Comparison of ENCODE assay signal across 1 cellular context in the genomic region with DNA sequence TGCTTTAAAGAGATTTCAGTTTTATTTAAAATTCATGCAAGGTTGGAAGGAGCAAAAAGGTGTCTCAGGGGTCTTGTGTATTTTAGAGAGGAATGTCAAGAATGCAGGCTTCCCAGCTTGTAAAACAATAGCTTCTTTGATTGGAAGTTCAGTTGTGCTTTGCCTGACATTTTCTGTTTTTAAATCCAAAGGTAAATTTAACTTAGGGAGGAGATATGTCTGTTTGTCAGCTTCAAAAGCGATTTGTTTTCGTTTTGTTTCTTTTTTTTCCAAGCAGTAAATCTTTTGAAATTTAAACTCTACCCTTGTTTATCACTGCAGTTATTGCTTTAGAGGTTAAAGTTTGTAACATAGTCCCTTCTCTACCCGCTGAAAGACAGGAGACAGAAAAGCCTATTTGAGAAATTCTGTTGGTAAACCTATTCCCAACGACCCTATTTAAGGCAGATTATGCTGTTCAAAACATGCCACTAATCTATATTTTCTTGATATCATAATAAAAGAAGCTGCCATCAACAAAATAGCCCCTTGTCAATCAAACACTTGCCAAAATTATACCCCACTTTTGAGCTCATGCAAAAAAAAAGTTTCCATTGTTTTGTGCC.
TF ChIP-seq lines count a peak whose summit lies in the region.

No MANE protein-coding gene starts in this region.

TF ChIP-seq in HepG2, 621 proteins besides CTCF, POLR2A, EP300 and RAD21 (continued from another document and continues in another):
- TF ChIP-seq, protein P1, sequence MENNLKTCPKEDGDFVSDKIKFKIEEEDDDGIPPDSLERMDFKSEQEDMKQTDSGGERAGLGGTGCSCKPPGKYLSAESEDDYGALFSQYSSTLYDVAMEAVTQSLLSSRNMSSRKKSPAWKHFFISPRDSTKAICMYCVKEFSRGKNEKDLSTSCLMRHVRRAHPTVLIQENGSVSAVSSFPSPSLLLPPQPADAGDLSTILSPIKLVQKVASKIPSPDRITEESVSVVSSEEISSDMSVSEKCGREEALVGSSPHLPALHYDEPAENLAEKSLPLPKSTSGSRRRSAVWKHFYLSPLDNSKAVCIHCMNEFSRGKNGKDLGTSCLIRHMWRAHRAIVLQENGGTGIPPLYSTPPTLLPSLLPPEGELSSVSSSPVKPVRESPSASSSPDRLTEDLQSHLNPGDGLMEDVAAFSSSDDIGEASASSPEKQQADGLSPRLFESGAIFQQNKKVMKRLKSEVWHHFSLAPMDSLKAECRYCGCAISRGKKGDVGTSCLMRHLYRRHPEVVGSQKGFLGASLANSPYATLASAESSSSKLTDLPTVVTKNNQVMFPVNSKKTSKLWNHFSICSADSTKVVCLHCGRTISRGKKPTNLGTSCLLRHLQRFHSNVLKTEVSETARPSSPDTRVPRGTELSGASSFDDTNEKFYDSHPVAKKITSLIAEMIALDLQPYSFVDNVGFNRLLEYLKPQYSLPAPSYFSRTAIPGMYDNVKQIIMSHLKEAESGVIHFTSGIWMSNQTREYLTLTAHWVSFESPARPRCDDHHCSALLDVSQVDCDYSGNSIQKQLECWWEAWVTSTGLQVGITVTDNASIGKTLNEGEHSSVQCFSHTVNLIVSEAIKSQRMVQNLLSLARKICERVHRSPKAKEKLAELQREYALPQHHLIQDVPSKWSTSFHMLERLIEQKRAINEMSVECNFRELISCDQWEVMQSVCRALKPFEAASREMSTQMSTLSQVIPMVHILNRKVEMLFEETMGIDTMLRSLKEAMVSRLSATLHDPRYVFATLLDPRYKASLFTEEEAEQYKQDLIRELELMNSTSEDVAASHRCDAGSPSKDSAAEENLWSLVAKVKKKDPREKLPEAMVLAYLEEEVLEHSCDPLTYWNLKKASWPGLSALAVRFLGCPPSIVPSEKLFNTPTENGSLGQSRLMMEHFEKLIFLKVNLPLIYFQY (CRISPR knock-in tag; IDR thresholded peaks at IDR 0.05; ENCODE audit: borderline replicate concordance), result no peak
- TF ChIP-seq MYC (CRISPR knock-in tag; IDR thresholded peaks at IDR 0.05; ENCODE audit: borderline replicate concordance) (no peak), KAT2B (IDR thresholded peaks at IDR 0.05; ENCODE audit: borderline replicate concordance, low read depth, low read length) (no peak), SNAI1 (CRISPR knock-in tag; IDR thresholded peaks at IDR 0.05; ENCODE audit: borderline replicate concordance) (no peak), BRCA1 (CRISPR knock-in tag; IDR thresholded peaks at IDR 0.05) (no peak), PRPF4 (IDR thresholded peaks at IDR 0.05; ENCODE audit: low read depth, low read length, poor library complexity, severe bottlenecking) (no peak), ZBTB21 (CRISPR knock-in tag; IDR thresholded peaks at IDR 0.05) (no peak), CHD2 (IDR thresholded peaks at IDR 0.05; ENCODE audit: low read depth, low read length) (no peak), ZNF224 (CRISPR knock-in tag; IDR thresholded peaks at IDR 0.05) (no peak), ZNF652 (CRISPR knock-in tag; IDR thresholded peaks at IDR 0.05; ENCODE audit: borderline replicate concordance, low read depth) (peak; percentile 19; the same call in 1 of the 2 replicates), TBX2 (CRISPR knock-in tag; IDR thresholded peaks at IDR 0.05; ENCODE audit: borderline replicate concordance) (peak; percentile 85), SMAD3 (CRISPR knock-in tag; IDR thresholded peaks at IDR 0.05) (peak; percentile 96), HNF4A (CRISPR knock-in tag; IDR thresholded peaks at IDR 0.05) (peak; percentile 93), GMEB2 (CRISPR knock-in tag; IDR thresholded peaks at IDR 0.05; ENCODE audit: low read depth) (peak; percentile 25; the same call in 1 of the 2 replicates), TBL1XR1 (IDR thresholded peaks at IDR 0.05; ENCODE audit: borderline replicate concordance, low read length, partially characterized antibody) (peak; percentile 80), ARNTL (CRISPR knock-in tag; IDR thresholded peaks at IDR 0.05) (peak; percentile 62; the same call in 1 of the 2 replicates), ZNF839 (CRISPR knock-in tag; IDR thresholded peaks at IDR 0.05; ENCODE audit: borderline replicate concordance) (no peak), CREB1 (IDR thresholded peaks at IDR 0.05) (no peak), CREB1 (CRISPR knock-in tag; IDR thresholded peaks at IDR 0.05) (peak; percentile 81), ZNF101 (CRISPR knock-in tag; IDR thresholded peaks at IDR 0.05; ENCODE audit: borderline replicate concordance, low read depth) (no peak), MTA3 (CRISPR knock-in tag; IDR thresholded peaks at IDR 0.05) (no peak), KLF6 (CRISPR knock-in tag; IDR thresholded peaks at IDR 0.05) (peak; percentile 64; the same call in 1 of the 2 replicates), HBP1 (CRISPR knock-in tag; IDR thresholded peaks at IDR 0.05; ENCODE audit: low read depth) (no peak), TGIF2 (CRISPR knock-in tag; IDR thresholded peaks at IDR 0.05) (peak; percentile 8; the same call in 1 of the 2 replicates), U2AF1 (optimal IDR thresholded peaks at IDR 0.05; ENCODE audit: low read depth, low read length) (no peak), RARA (CRISPR knock-in tag; IDR thresholded peaks at IDR 0.05) (peak; percentile 97), ZNF788 (CRISPR knock-in tag; IDR thresholded peaks at IDR 0.05; ENCODE audit: borderline replicate concordance) (no peak), ZNF329 (CRISPR knock-in tag; IDR thresholded peaks at IDR 0.05; ENCODE audit: low read depth) (no peak), ZNF691 (CRISPR knock-in tag; IDR thresholded peaks at IDR 0.05; ENCODE audit: borderline replicate concordance, low read depth) (no peak), AHR (CRISPR knock-in tag; IDR thresholded peaks at IDR 0.05) (no peak; the same call in 1 of the 2 replicates), CSRNP2 (CRISPR knock-in tag; conservative IDR thresholded peaks at IDR 0.05; ENCODE audit: low read depth) (no peak), ZNF556 (CRISPR knock-in tag; IDR thresholded peaks at IDR 0.05; ENCODE audit: borderline replicate concordance) (no peak), ZKSCAN8 (CRISPR knock-in tag; IDR thresholded peaks at IDR 0.05; ENCODE audit: borderline replicate concordance) (peak; percentile 88; the same call in 1 of the 2 replicates), ZNF550 (CRISPR knock-in tag; IDR thresholded peaks at IDR 0.05; ENCODE audit: borderline replicate concordance) (no peak), ZNF207 (IDR thresholded peaks at IDR 0.05; ENCODE audit: borderline replicate concordance) (no peak), ZNF773 (CRISPR knock-in tag; IDR thresholded peaks at IDR 0.05; ENCODE audit: borderline replicate concordance) (no peak), PBX3 (CRISPR knock-in tag; IDR thresholded peaks at IDR 0.05; ENCODE audit: borderline replicate concordance) (no peak), ZNF850 (CRISPR knock-in tag; conservative IDR thresholded peaks at IDR 0.05) (no peak), ZNF468 (CRISPR knock-in tag; IDR thresholded peaks at IDR 0.05) (no peak)
- TF ChIP-seq, protein P2, sequence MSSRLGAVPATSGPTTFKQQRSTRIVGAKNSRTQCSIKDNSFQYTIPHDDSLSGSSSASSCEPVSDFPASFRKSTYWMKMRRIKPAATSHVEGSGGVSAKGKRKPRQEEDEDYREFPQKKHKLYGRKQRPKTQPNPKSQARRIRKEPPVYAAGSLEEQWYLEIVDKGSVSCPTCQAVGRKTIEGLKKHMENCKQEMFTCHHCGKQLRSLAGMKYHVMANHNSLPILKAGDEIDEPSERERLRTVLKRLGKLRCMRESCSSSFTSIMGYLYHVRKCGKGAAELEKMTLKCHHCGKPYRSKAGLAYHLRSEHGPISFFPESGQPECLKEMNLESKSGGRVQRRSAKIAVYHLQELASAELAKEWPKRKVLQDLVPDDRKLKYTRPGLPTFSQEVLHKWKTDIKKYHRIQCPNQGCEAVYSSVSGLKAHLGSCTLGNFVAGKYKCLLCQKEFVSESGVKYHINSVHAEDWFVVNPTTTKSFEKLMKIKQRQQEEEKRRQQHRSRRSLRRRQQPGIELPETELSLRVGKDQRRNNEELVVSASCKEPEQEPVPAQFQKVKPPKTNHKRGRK (CRISPR knock-in tag; IDR thresholded peaks at IDR 0.05), result no peak
- TF ChIP-seq, protein P3, sequence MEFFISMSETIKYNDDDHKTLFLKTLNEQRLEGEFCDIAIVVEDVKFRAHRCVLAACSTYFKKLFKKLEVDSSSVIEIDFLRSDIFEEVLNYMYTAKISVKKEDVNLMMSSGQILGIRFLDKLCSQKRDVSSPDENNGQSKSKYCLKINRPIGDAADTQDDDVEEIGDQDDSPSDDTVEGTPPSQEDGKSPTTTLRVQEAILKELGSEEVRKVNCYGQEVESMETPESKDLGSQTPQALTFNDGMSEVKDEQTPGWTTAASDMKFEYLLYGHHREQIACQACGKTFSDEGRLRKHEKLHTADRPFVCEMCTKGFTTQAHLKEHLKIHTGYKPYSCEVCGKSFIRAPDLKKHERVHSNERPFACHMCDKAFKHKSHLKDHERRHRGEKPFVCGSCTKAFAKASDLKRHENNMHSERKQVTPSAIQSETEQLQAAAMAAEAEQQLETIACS (CRISPR knock-in tag; IDR thresholded peaks at IDR 0.05), result no peak
- TF ChIP-seq, protein P4, sequence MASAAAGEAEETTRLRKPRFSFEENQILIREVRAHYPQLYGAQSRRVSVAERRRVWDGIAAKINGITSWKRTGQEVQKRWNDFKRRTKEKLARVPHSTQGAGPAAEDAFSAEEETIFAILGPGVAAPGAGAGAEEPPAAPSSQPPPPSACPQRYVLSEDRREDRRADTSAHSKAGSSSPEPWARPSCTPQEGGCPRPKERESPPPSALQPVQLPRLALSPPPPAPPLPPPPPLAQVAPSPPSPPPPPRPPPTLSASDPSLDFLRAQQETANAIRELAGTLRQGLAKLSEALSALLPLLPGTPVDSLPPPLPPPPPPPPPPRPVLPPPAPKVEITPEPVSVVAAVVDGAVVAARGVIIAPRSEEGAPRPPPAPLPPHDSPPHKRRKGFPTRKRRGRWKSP (CRISPR knock-in tag; IDR thresholded peaks at IDR 0.05), result peak; percentile 39; the same call in 1 of the 2 replicates
- TF ChIP-seq, protein P5, sequence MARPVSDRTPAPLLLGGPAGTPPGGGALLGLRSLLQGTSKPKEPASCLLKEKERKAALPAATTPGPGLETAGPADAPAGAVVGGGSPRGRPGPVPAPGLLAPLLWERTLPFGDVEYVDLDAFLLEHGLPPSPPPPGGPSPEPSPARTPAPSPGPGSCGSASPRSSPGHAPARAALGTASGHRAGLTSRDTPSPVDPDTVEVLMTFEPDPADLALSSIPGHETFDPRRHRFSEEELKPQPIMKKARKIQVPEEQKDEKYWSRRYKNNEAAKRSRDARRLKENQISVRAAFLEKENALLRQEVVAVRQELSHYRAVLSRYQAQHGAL (CRISPR knock-in tag; IDR thresholded peaks at IDR 0.05; ENCODE audit: not compliant biosample characterization), result no peak
